In genomic region chr2:234911271-234911670, GRCh38 we compare ENCODE assay signal across 12 cellular contexts. TPM values are rescaled to one million over a fixed set of nuclear protein-coding genes. Genes with fewer than 3 reads are reported as not detected.
DNase-seq lines count a peak whose midpoint lies in the region; ATAC-seq and TF ChIP-seq lines count a peak whose summit lies in the region.
"Had no signal": no experiment of that assay in that cellular context is flagged by ENCODE, and none has a peak within 500 bp of the region (broad histone marks: within the 10 kb centered on the region; RNA-seq: fewer than 3 reads in every experiment).

No MANE protein-coding gene starts in this region.

- H3K9me3 ChIP-seq in GM23248 (ENCODE audit: low read depth) (no peaks in the 10 kb centered on the region), RWPE2 (ENCODE audit: severe bottlenecking) (no peaks in the 10 kb centered on the region)

- TF ChIP-seq CTCF in RWPE2 (IDR thresholded peaks at IDR 0.05; ENCODE audit: poor library complexity, severe bottlenecking) (no peak), progenitor cell of endocrine pancreas (IDR thresholded peaks at IDR 0.05; ENCODE audit: unreplicated experiment) (no peak)

- H3K36me3 Mint-ChIP-seq in activated naive CD8-positive, alpha-beta T cell treated with anti-CD3 and anti-CD28 coated beads for 36 hours: no peaks in the 10 kb centered on the region
- H3K36me3 Mint-ChIP-seq in progenitor cell of endocrine pancreas (ENCODE audit: insufficient read depth): no peaks in the 10 kb centered on the region

- no peak overlapping the region for H3K4me3 Mint-ChIP-seq in activated naive CD8-positive, alpha-beta T cell treated with anti-CD3 and anti-CD28 coated beads for 36 hours
- no peak overlapping the region for H3K4me3 Mint-ChIP-seq in progenitor cell of endocrine pancreas (ENCODE audit: low read depth)
- H3K4me3 Mint-ChIP-seq: neural crest cell had no signal

- ATAC-seq in RWPE2 (ENCODE audit: low read depth) (peak; percentile 80), esophagus mucosa (peak; percentile 94), HG03196 (IDR thresholded peaks at IDR 0.05; ENCODE audit: unreplicated experiment) (no peak)

- no peaks in the 10 kb centered on the region for H3K9me3 Mint-ChIP-seq in activated naive CD8-positive, alpha-beta T cell treated with anti-CD3 and anti-CD28 coated beads for 36 hours
- H3K9me3 Mint-ChIP-seq in progenitor cell of endocrine pancreas (ENCODE audit: low read depth): no peaks in the 10 kb centered on the region
- H3K9me3 Mint-ChIP-seq: neural crest cell had no signal

- H2AFZ ChIP-seq in GM23248: no peak overlapping the region

- H3K27ac Mint-ChIP-seq in activated naive CD8-positive, alpha-beta T cell treated with anti-CD3 and anti-CD28 coated beads for 36 hours: no peak overlapping the region
- H3K27ac Mint-ChIP-seq in progenitor cell of endocrine pancreas: no peak overlapping the region

- no peaks in the 10 kb centered on the region for H3K27me3 ChIP-seq in GM23248 (replicated peaks; ENCODE audit: insufficient read depth)
- H3K27me3 ChIP-seq in RWPE2 (ENCODE audit: insufficient read depth, poor library complexity, severe bottlenecking): no peaks in the 10 kb centered on the region

- no peak overlapping the region for H3K27ac ChIP-seq in GM23248
- H3K27ac ChIP-seq in RWPE2 (ENCODE audit: poor library complexity, severe bottlenecking): no peak overlapping the region

- H3K36me3 ChIP-seq in GM23248 (ENCODE audit: low read depth) (no peaks in the 10 kb centered on the region), RWPE2 (ENCODE audit: low read depth) (no peaks in the 10 kb centered on the region)

- H3K4me1 ChIP-seq in GM23248 (ENCODE audit: insufficient read depth) (no peaks in the 10 kb centered on the region), RWPE2 (ENCODE audit: insufficient read depth, poor library complexity, severe bottlenecking) (no peaks in the 10 kb centered on the region)

- no peak overlapping the region for H3K4me2 ChIP-seq in GM23248 (ENCODE audit: unreplicated experiment)

- peak; percentile 81 for DNase-seq in GM23248
- no peak for DNase-seq in RWPE2 (ENCODE audit: low spot score)
- peak; percentile 47 for DNase-seq in pons (ENCODE audit: low spot score)
- DNase-seq in activated naive CD8-positive, alpha-beta T cell treated with anti-CD3 and anti-CD28 coated beads for 36 hours: no peak
- no peak for DNase-seq in progenitor cell of endocrine pancreas (ENCODE audit: low spot score, unreplicated experiment)
- DNase-seq in HuH-7.5 (ENCODE audit: low spot score): no peak
- DNase-seq: NCI-H1105; stimulated activated CD4-positive, alpha-beta T cell treated with anti-CD3 and anti-CD28 coated beads, Interleukin-15, amount 100 ng/mL, for 24 hours; T-helper 1 cell had no signal

- no peak overlapping the region for H3K4me3 ChIP-seq in GM23248
- H3K4me3 ChIP-seq in RWPE2 (ENCODE audit: severe bottlenecking): no peak overlapping the region

- no peaks in the 10 kb centered on the region for H3F3A ChIP-seq in GM23248 (ENCODE audit: insufficient read depth)

- H3K9ac ChIP-seq in GM23248: no peak overlapping the region

- in situ Hi-C loops in GM23248 (cut with MboI): no loop called here

- H3K9me2 ChIP-seq in GM23248 (ENCODE audit: insufficient read depth): no peaks in the 10 kb centered on the region

- WGBS in GM23248 (ENCODE audit: low coverage in 1 of 2, low lambda C conversion rate in 2 of 2, missing lambda C conversion rate in 2 of 2), 2 experiments: 3 to 10% methylated on average over 2 of the region's 2 CpGs

- no peaks in the 10 kb centered on the region for H3K79me2 ChIP-seq in GM23248 (ENCODE audit: insufficient read depth)

- peaks cover 8% of the 10 kb centered on the region for H3K27me3 Mint-ChIP-seq in activated naive CD8-positive, alpha-beta T cell treated with anti-CD3 and anti-CD28 coated beads for 36 hours
- no peaks in the 10 kb centered on the region for H3K27me3 Mint-ChIP-seq in progenitor cell of endocrine pancreas

- H3K4me1 Mint-ChIP-seq in activated naive CD8-positive, alpha-beta T cell treated with anti-CD3 and anti-CD28 coated beads for 36 hours: no peaks in the 10 kb centered on the region
- no peaks in the 10 kb centered on the region for H3K4me1 Mint-ChIP-seq in progenitor cell of endocrine pancreas (ENCODE audit: low read depth)

- H4K20me1 ChIP-seq in GM23248 (ENCODE audit: insufficient read depth): no peaks in the 10 kb centered on the region

RNA-seq across cellular contexts. Expression of gene SH3BP4, which starts 40.5 kb away (rescaled TPM):
- total RNA-seq in GM23248 (2014; rRNA removed; shearing (Covaris generic)): 96.0 and 100 TPM in 2 replicates
- 59.3 and 59.5 TPM in 2 replicates for polyA plus RNA-seq in GM23248 (2016; fragmentation: Nextera tagmentation; extraction: Ambion mirVana)
- total RNA-seq in esophagus mucosa (10.7 TPM), progenitor cell of endocrine pancreas (45.7 and 49.0 TPM in 2 replicates)
- under 1 TPM; 0.18 to 0.33 TPM for total RNA-seq in activated naive CD8-positive, alpha-beta T cell treated with anti-CD3 and anti-CD28 coated beads for 36 hours

Comparison
In these comparisons a context has a peak if more than half of its experiments do, and no peak if none do; other contexts are left out.
1. DNase-seq: peak in GM23248 (single experiment) and pons (single experiment); none in RWPE2 (single experiment), activated naive CD8-positive, alpha-beta T cell treated with anti-CD3 and anti-CD28 coated beads for 36 hours (single experiment), progenitor cell of endocrine pancreas (single experiment) and HuH-7.5 (single experiment).